ENCODE assay signal across 16 cellular contexts in genomic region chr13:69580255-69580654, GRCh38.
"Had no signal": no experiment of that assay in that cellular context is flagged by ENCODE, and none has a peak within 500 bp of the region (broad histone marks: within the 10 kb centered on the region; RNA-seq: fewer than 3 reads in every experiment).

No MANE protein-coding gene starts in this region.

- H3K36me3 ChIP-seq: brain microvascular endothelial cell, esophagus squamous epithelium, right atrium auricular region, stomach, thoracic aorta had no signal

- H3K4me3 Mint-ChIP-seq: activated CD8-positive, alpha-beta memory T cell treated with anti-CD3 and anti-CD28 coated beads, Interleukin-2, amount 10 ng/mL, durations not matched to agents 7 days and 5 days; activated naive CD8-positive, alpha-beta T cell treated with anti-CD3 and anti-CD28 coated beads for 36 hours; T-helper 2 cell treated with Interferon-gamma antibody and Interleukin-4, amounts not matched to agents 5 μg/mL and 100 μg/mL, for 36 hours had no signal

- ATAC-seq: activated CD8-positive, alpha-beta memory T cell treated with anti-CD3 and anti-CD28 coated beads, Interleukin-2, amount 10 ng/mL, durations not matched to agents 7 days and 5 days had no signal

- H3K27ac ChIP-seq: brain microvascular endothelial cell, esophagus squamous epithelium, right atrium auricular region, skin epidermis, stomach, thoracic aorta had no signal

- H3K27ac Mint-ChIP-seq: activated CD8-positive, alpha-beta memory T cell treated with anti-CD3 and anti-CD28 coated beads, Interleukin-2, amount 10 ng/mL, durations not matched to agents 7 days and 5 days; activated naive CD8-positive, alpha-beta T cell treated with anti-CD3 and anti-CD28 coated beads for 36 hours; T-helper 2 cell treated with Interferon-gamma antibody and Interleukin-4, amounts not matched to agents 5 μg/mL and 100 μg/mL, for 36 hours had no signal

- DNase-seq: activated CD4-positive, alpha-beta T cell treated with anti-CD3 and anti-CD28 coated beads, Interleukin-2, amount 50 U/mL, for 48 hours; activated CD4-positive, CD25-positive, alpha-beta regulatory T cell treated with anti-CD3 and anti-CD28 coated beads, Interleukin-2, amount 50 U/mL, for 72 hours; activated CD8-positive, alpha-beta memory T cell treated with anti-CD3 and anti-CD28 coated beads, Interleukin-2, amount 10 ng/mL, durations not matched to agents 7 days and 5 days; activated gamma-delta T cell; activated naive CD8-positive, alpha-beta T cell treated with anti-CD3 and anti-CD28 coated beads for 36 hours; activated T-cell treated with anti-CD3 and anti-CD28 coated beads, Interleukin-2, amount 50 U/mL, for 48 hours; brain microvascular endothelial cell; cerebellar nuclear complex; esophagus squamous epithelium; foreskin fibroblast; midbrain; stomach had no signal

- H3K4me1 ChIP-seq: esophagus squamous epithelium, right atrium auricular region, stomach had no signal

- H3K4me3 ChIP-seq: esophagus squamous epithelium, right atrium auricular region, skin epidermis, stomach, thoracic aorta had no signal

- H3K9me3 ChIP-seq: esophagus squamous epithelium, right atrium auricular region, stomach, thoracic aorta had no signal

- H3K36me3 Mint-ChIP-seq: activated CD8-positive, alpha-beta memory T cell treated with anti-CD3 and anti-CD28 coated beads, Interleukin-2, amount 10 ng/mL, durations not matched to agents 7 days and 5 days; activated naive CD8-positive, alpha-beta T cell treated with anti-CD3 and anti-CD28 coated beads for 36 hours had no signal

- H3K27me3 ChIP-seq: brain microvascular endothelial cell, esophagus squamous epithelium, right atrium auricular region, stomach had no signal

- H3K27me3 Mint-ChIP-seq: activated CD8-positive, alpha-beta memory T cell treated with anti-CD3 and anti-CD28 coated beads, Interleukin-2, amount 10 ng/mL, durations not matched to agents 7 days and 5 days; activated naive CD8-positive, alpha-beta T cell treated with anti-CD3 and anti-CD28 coated beads for 36 hours had no signal

- H3K4me1 Mint-ChIP-seq: activated CD8-positive, alpha-beta memory T cell treated with anti-CD3 and anti-CD28 coated beads, Interleukin-2, amount 10 ng/mL, durations not matched to agents 7 days and 5 days; activated naive CD8-positive, alpha-beta T cell treated with anti-CD3 and anti-CD28 coated beads for 36 hours had no signal
